In the genomic region with DNA sequence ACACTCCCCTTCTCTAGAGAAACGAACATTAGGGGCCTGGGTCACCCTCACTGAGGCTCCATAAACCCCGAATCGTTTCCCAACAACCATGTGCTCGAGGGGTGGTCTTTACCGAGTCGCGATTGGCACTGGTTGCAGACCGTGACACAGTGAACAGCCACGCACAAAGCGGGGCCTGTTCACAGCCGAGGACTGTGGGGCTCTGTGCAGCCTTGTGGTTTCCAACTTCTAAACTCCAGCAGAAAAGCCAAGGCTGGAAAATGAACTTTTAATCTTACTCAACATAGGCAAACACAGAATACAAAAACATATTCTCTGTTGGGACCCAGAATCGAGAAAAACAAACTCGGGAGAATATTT, we compare ENCODE assay signal across 18 cellular contexts. TPM values are rescaled to one million over a fixed set of nuclear protein-coding genes. Genes with fewer than 3 reads are reported as not detected.
DNase-seq lines count a peak whose midpoint lies in the region; ATAC-seq, FAIRE-seq and TF ChIP-seq lines count a peak whose summit lies in the region.
"Had no signal": no experiment of that assay in that cellular context is flagged by ENCODE, and none has a peak within 500 bp of the region (broad histone marks: within the 10 kb centered on the region; RNA-seq: fewer than 3 reads in every experiment).

No MANE protein-coding gene starts in this region.

- H3K27ac ChIP-seq in astrocyte (ENCODE audit: low read depth, low read length) (peak overlapping the region; percentile 69), right cardiac atrium (ENCODE audit: low read length) (peak overlapping the region; percentile 79), parathyroid adenoma (no peak overlapping the region), vagina (peak overlapping the region; percentile 35)
- H3K27ac ChIP-seq: HL-60, prostate gland, VCaP had no signal

- peaks cover 27% of the 10 kb centered on the region for H3K36me3 Mint-ChIP-seq in astrocyte (ENCODE audit: low read depth, unreplicated experiment)
- H3K36me3 Mint-ChIP-seq in activated CD4-positive, alpha-beta memory T cell treated with anti-CD3 and anti-CD28 coated beads for 36 hours: peaks cover 16% of the 10 kb centered on the region

- FAIRE-seq in astrocyte (lab: Jason Lieb, UNC): no peak
- FAIRE-seq: colon had no signal

- H3K4me2 ChIP-seq in astrocyte (ENCODE audit: low read length) (no peak overlapping the region), parathyroid adenoma (ENCODE audit: low read length) (peak overlapping the region; percentile 14)

- H3K9ac ChIP-seq in astrocyte (ENCODE audit: low read length) (no peak overlapping the region), parathyroid adenoma (no peak overlapping the region)

- peaks cover 47% of the 10 kb centered on the region for H3K4me1 ChIP-seq in astrocyte (ENCODE audit: insufficient read depth, low read length)
- H3K4me1 ChIP-seq in right cardiac atrium (ENCODE audit: control insufficient read depth, insufficient read depth, low read length): peaks cover 13% of the 10 kb centered on the region
- H3K4me1 ChIP-seq in parathyroid adenoma: peaks cover 15% of the 10 kb centered on the region
- peaks cover 47% of the 10 kb centered on the region for H3K4me1 ChIP-seq in vagina
- H3K4me1 ChIP-seq: prostate gland had no signal

- WGBS in right cardiac atrium: 58% methylated on average over 13 of the region's 13 CpGs

- H3K27me3 ChIP-seq in astrocyte (ENCODE audit: insufficient read depth, low read length) (no peaks in the 10 kb centered on the region), right cardiac atrium (ENCODE audit: control insufficient read depth, insufficient read depth) (no peaks in the 10 kb centered on the region), parathyroid adenoma (ENCODE audit: control insufficient read depth, insufficient read depth, low read length) (no peaks in the 10 kb centered on the region), vagina (no peaks in the 10 kb centered on the region)
- H3K27me3 ChIP-seq: esophagus squamous epithelium had no signal

- H3K36me3 ChIP-seq in astrocyte (ENCODE audit: insufficient read depth, low read length) (peaks cover 28% of the 10 kb centered on the region), parathyroid adenoma (ENCODE audit: control insufficient read depth, insufficient read depth, low read length) (no peaks in the 10 kb centered on the region), vagina (peaks cover 0 to 13% of the 10 kb centered on the region in 2 donors)
- H3K36me3 ChIP-seq: prostate gland had no signal

- TF ChIP-seq CTCF in astrocyte (IDR thresholded peaks at IDR 0.05; ENCODE audit: insufficient read depth, low read depth, low read length) (no peak), parathyroid adenoma (IDR thresholded peaks at IDR 0.05) (no peak), vagina (IDR thresholded peaks at IDR 0.05) (no peak)

- peaks cover 2% of the 10 kb centered on the region for H3K9me3 Mint-ChIP-seq in astrocyte (ENCODE audit: unreplicated experiment)
- H3K9me3 Mint-ChIP-seq in activated CD4-positive, alpha-beta memory T cell treated with anti-CD3 and anti-CD28 coated beads for 36 hours: peaks cover 3% of the 10 kb centered on the region

- POLR2A ChIA-PET in activated CD4-positive, alpha-beta memory T cell treated with anti-CD3 and anti-CD28 coated beads for 36 hours (lab: Charles Lee): no interaction called here

- H3K27ac Mint-ChIP-seq in astrocyte (ENCODE audit: unreplicated experiment): no peak overlapping the region
- H3K27ac Mint-ChIP-seq in activated CD4-positive, alpha-beta memory T cell treated with anti-CD3 and anti-CD28 coated beads for 36 hours: no peak overlapping the region
- H3K27ac Mint-ChIP-seq: activated naive CD8-positive, alpha-beta T cell had no signal

- ATAC-seq in right cardiac atrium (peak; percentile 45 to 64), GM21529 (IDR thresholded peaks at IDR 0.05; ENCODE audit: unreplicated experiment) (no peak)

- H3K79me2 ChIP-seq in astrocyte (ENCODE audit: insufficient read depth, low read length) (peaks cover 100% of the 10 kb centered on the region), parathyroid adenoma (peaks cover 42% of the 10 kb centered on the region)

- CTCF ChIA-PET in activated CD4-positive, alpha-beta memory T cell treated with anti-CD3 and anti-CD28 coated beads for 36 hours (lab: Charles Lee): interaction anchor here (1.4 kb wide), 1 partner anchor 19 kb away, joined by 6 read pairs; the partner anchor contains the start of gene RRBP1

- TF ChIP-seq POLR2A in vagina (IDR thresholded peaks at IDR 0.05): no peak

- H3K9me3 ChIP-seq in astrocyte (ENCODE audit: insufficient read depth, low read depth, low read length): no peaks in the 10 kb centered on the region
- no peaks in the 10 kb centered on the region for H3K9me3 ChIP-seq in right cardiac atrium (ENCODE audit: control insufficient read depth, low read length)
- no peaks in the 10 kb centered on the region for H3K9me3 ChIP-seq in parathyroid adenoma (ENCODE audit: control insufficient read depth, low read length)
- no peaks in the 10 kb centered on the region for H3K9me3 ChIP-seq in vagina
- H3K9me3 ChIP-seq: prostate gland had no signal

- peaks cover 60% of the 10 kb centered on the region for H3K4me1 Mint-ChIP-seq in astrocyte (ENCODE audit: low read depth, unreplicated experiment)
- H3K4me1 Mint-ChIP-seq in activated CD4-positive, alpha-beta memory T cell treated with anti-CD3 and anti-CD28 coated beads for 36 hours (ENCODE audit: low read depth): peaks cover 39% of the 10 kb centered on the region

- no peaks in the 10 kb centered on the region for H3K27me3 Mint-ChIP-seq in astrocyte (ENCODE audit: low read depth, unreplicated experiment)
- H3K27me3 Mint-ChIP-seq in activated CD4-positive, alpha-beta memory T cell treated with anti-CD3 and anti-CD28 coated beads for 36 hours: no peaks in the 10 kb centered on the region
- H3K27me3 Mint-ChIP-seq: activated naive CD8-positive, alpha-beta T cell had no signal

- no peak overlapping the region for H3K4me3 ChIP-seq in astrocyte (ENCODE audit: insufficient read depth, low read depth, low read length)
- H3K4me3 ChIP-seq in right cardiac atrium (ENCODE audit: low read length): no peak overlapping the region
- H3K4me3 ChIP-seq in parathyroid adenoma (ENCODE audit: low read depth, low read length): no peak overlapping the region
- no peak overlapping the region for H3K4me3 ChIP-seq in vagina
- H3K4me3 ChIP-seq: esophagus squamous epithelium, prostate gland had no signal

- intact Hi-C loops in right cardiac atrium (cut with DNase I) (no loop called here), vagina (cut with DNase I) (no loop called here)
- intact Hi-C loops in activated CD4-positive, alpha-beta memory T cell treated with anti-CD3 and anti-CD28 coated beads for 36 hours (cut with micrococcal nuclease): no loop called here

- H3K4me3 Mint-ChIP-seq in astrocyte (ENCODE audit: unreplicated experiment): no peak overlapping the region
- no peak overlapping the region for H3K4me3 Mint-ChIP-seq in activated CD4-positive, alpha-beta memory T cell treated with anti-CD3 and anti-CD28 coated beads for 36 hours
- H3K4me3 Mint-ChIP-seq: activated naive CD8-positive, alpha-beta T cell had no signal

- DNase-seq in astrocyte (ENCODE audit: low read depth) (no peak), right cardiac atrium (peak in 2 of 3 donors; percentile 72 to 75), vagina (ENCODE audit: extremely low spot score in 2 of 2) (no peak)
- DNase-seq in activated CD4-positive, alpha-beta memory T cell treated with anti-CD3 and anti-CD28 coated beads for 36 hours: no peak
- DNase-seq in activated T-cell treated with anti-CD3 and anti-CD28 coated beads, Interleukin-2, amount 50 U/mL, for 1 hour: no peak
- DNase-seq: esophagus squamous epithelium; Karpas-422; NCI-H2081; stimulated activated CD4-positive, alpha-beta T cell treated with anti-CD3 and anti-CD28 coated beads, Interleukin-4, amount 100 ng/mL, for 24 hours had no signal

- H2AFZ ChIP-seq in astrocyte (ENCODE audit: low read depth, low read length) (no peak overlapping the region), parathyroid adenoma (no peak overlapping the region)

- peaks cover 98% of the 10 kb centered on the region for H4K20me1 ChIP-seq in astrocyte (ENCODE audit: insufficient read depth, low read length)

RNA-seq across cellular contexts. Expression of gene RRBP1, which starts 19.0 kb away (rescaled TPM):
- total RNA-seq in astrocyte (347 and 392 TPM in 2 replicates), right cardiac atrium (100 to 1,000 TPM in 1 of 4 donors, 10 to 100 TPM in 3; 49.8 to 120 (median 57.1) TPM), vagina (79.8 TPM)
- polyA plus RNA-seq in right cardiac atrium: 38.2 TPM
- 10 to 100 TPM; 29.6 to 32.0 TPM for total RNA-seq in activated CD4-positive, alpha-beta memory T cell treated with anti-CD3 and anti-CD28 coated beads for 36 hours

RNA-seq across cellular contexts. Expression of gene BANF2, which starts 36.7 kb away (rescaled TPM):
- not detected in 2 replicates for total RNA-seq in astrocyte
- total RNA-seq in right cardiac atrium: not detected
- polyA plus RNA-seq in right cardiac atrium: not detected
- total RNA-seq in vagina: not detected
- total RNA-seq in activated CD4-positive, alpha-beta memory T cell treated with anti-CD3 and anti-CD28 coated beads for 36 hours: not detected
- total RNA-seq: esophagus squamous epithelium, H7, SK-MEL-5 had no signal

Comparison
In these comparisons a context has a peak if more than half of its experiments do, and no peak if none do; other contexts are left out.
1. DNase-seq: peak in right cardiac atrium (2 of 3); none in astrocyte (single experiment), vagina (0 of 2), activated CD4-positive, alpha-beta memory T cell treated with anti-CD3 and anti-CD28 coated beads for 36 hours (single experiment) and activated T-cell treated with anti-CD3 and anti-CD28 coated beads, Interleukin-2, amount 50 U/mL, for 1 hour (single experiment).